16 cellular contexts compared by ENCODE assay signal in the genomic region with DNA sequence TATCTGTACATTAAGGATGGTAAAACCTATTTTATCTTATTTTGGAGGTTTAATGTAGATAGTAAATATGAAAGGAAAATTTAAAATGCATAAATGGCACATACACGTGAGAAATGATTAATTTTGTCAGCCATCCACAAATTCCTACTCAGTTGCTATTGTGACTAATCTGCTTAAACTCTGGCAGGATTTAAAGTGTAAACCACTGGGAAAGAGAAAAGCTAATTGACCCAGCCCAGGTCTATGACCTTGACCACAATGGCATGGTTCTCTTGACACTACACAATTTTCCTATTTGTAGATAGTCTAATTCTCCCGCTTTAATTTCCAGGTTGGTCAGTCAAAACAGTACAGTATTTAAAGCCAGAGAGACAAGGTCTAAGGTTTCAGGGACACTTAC.
"Had no signal": no experiment of that assay in that cellular context is flagged by ENCODE, and none has a peak within 500 bp of the region (broad histone marks: within the 10 kb centered on the region; RNA-seq: fewer than 3 reads in every experiment).

No MANE protein-coding gene starts in this region.

- H3K4me3 Mint-ChIP-seq: activated CD4-positive, alpha-beta T cell treated with anti-CD3 and anti-CD28 coated beads for 36 hours; nephron progenitor cell; stimulated activated naive CD8-positive, alpha-beta T cell treated with anti-CD3 and anti-CD28 coated beads, Interleukin-15, Interleukin-2, amounts not matched to agents 100 ng/mL and 50 ng/mL, for 24 hours; T-helper 2 cell treated with Interferon-gamma antibody and Interleukin-4, amounts not matched to agents 5 μg/mL and 100 μg/mL, for 36 hours; WTC11 had no signal

- H3K4me1 Mint-ChIP-seq: activated CD4-positive, alpha-beta T cell treated with anti-CD3 and anti-CD28 coated beads for 36 hours; nephron progenitor cell; WTC11 had no signal

- DNase-seq: activated CD4-positive, alpha-beta T cell treated with anti-CD3 and anti-CD28 coated beads for 36 hours; activated CD4-positive, alpha-beta T cell treated with anti-CD3 and anti-CD28 coated beads, Interleukin-2, amount 50 U/mL, for 48 hours; activated gamma-delta T cell treated with Interleukin-2 at 50 U/mL for 16 hours; adrenal gland; effector CD4-positive, alpha-beta T cell; glutamatergic neuron; hippocampal formation; lower lobe of right lung; nephron progenitor cell; nucleus accumbens; stimulated activated CD4-positive, alpha-beta T cell treated with anti-CD3 and anti-CD28 coated beads, Interleukin-2, amount 100 ng/mL, for 24 hours; transverse colon had no signal

- H3K36me3 Mint-ChIP-seq: activated naive CD4-positive, alpha-beta T cell treated with anti-CD3 and anti-CD28 coated beads, Interleukin-2, amount 50 U/mL, for 72 hours had no signal

- H3K27ac Mint-ChIP-seq: activated CD4-positive, alpha-beta T cell treated with anti-CD3 and anti-CD28 coated beads for 36 hours; activated naive CD4-positive, alpha-beta T cell treated with anti-CD3 and anti-CD28 coated beads, Interleukin-2, amount 50 U/mL, for 72 hours; nephron progenitor cell; stimulated activated naive CD8-positive, alpha-beta T cell treated with anti-CD3 and anti-CD28 coated beads, Interleukin-15, Interleukin-2, amounts not matched to agents 100 ng/mL and 50 ng/mL, for 24 hours; T-helper 2 cell treated with Interferon-gamma antibody and Interleukin-4, amounts not matched to agents 5 μg/mL and 100 μg/mL, for 36 hours; WTC11 had no signal

- H3K27me3 Mint-ChIP-seq: stimulated activated naive CD8-positive, alpha-beta T cell treated with anti-CD3 and anti-CD28 coated beads, Interleukin-15, Interleukin-2, amounts not matched to agents 100 ng/mL and 50 ng/mL, for 24 hours had no signal

- ATAC-seq: activated CD4-positive, alpha-beta T cell treated with anti-CD3 and anti-CD28 coated beads for 36 hours; activated naive CD4-positive, alpha-beta T cell treated with anti-CD3 and anti-CD28 coated beads, Interleukin-2, amount 50 U/mL, for 72 hours; lower lobe of right lung; WTC11 had no signal
